In genomic region chr14:79295385-79295784, GRCh38 we compare ENCODE assay signal across 30 cellular contexts.
"Had no signal": no experiment of that assay in that cellular context is flagged by ENCODE, and none has a peak within 500 bp of the region (broad histone marks: within the 10 kb centered on the region; RNA-seq: fewer than 3 reads in every experiment).

No MANE protein-coding gene starts in this region.

- H3K9me3 ChIP-seq: ascending aorta had no signal

- H3K36me3 ChIP-seq: ascending aorta, cardiac muscle cell, WERI-Rb-1 had no signal

- H3K4me1 ChIP-seq: ascending aorta had no signal

- DNase-seq: activated CD4-positive, alpha-beta memory T cell treated with anti-CD3 and anti-CD28 coated beads, Interleukin-2, amount 10 ng/mL, durations not matched to agents 7 days and 5 days; activated CD4-positive, alpha-beta T cell treated with anti-CD3 and anti-CD28 coated beads for 1 hour; activated CD4-positive, alpha-beta T cell treated with anti-CD3 and anti-CD28 coated beads for 36 hours; activated CD4-positive, alpha-beta T cell treated with anti-CD3 and anti-CD28 coated beads for 48 hours; activated CD4-positive, alpha-beta T cell treated with anti-CD3 and anti-CD28 coated beads, Interleukin-2, amount 10 ng/mL, durations not matched to agents 7 days and 5 days; activated CD4-positive, alpha-beta T cell treated with anti-CD3 and anti-CD28 coated beads, Interleukin-2, amount 50 U/mL, for 48 hours; activated CD4-positive, CD25-positive, alpha-beta regulatory T cell; activated CD8-positive, alpha-beta memory T cell treated with anti-CD3 and anti-CD28 coated beads for 24 hours; activated CD8-positive, alpha-beta memory T cell treated with anti-CD3 and anti-CD28 coated beads, Interleukin-2, amount 10 ng/mL, durations not matched to agents 7 days and 5 days; activated CD8-positive, alpha-beta memory T cell treated with anti-CD3 and anti-CD28 coated beads, Interleukin-2, amount 50 U/mL, for 48 hours; activated CD8-positive, alpha-beta T cell treated with anti-CD3 and anti-CD28 coated beads, Interleukin-2, amount 10 ng/mL, durations not matched to agents 7 days and 5 days; activated effector memory CD4-positive, alpha-beta T cell treated with Interleukin-2 at 50 U/mL for 16 hours; activated gamma-delta T cell; activated naive CD4-positive, alpha-beta T cell treated with anti-CD3 and anti-CD28 coated beads, Interleukin-2, amount 10 ng/mL, durations not matched to agents 7 days and 5 days; activated naive CD4-positive, alpha-beta T cell treated with Interleukin-2 at 50 U/mL for 16 hours; activated naive CD8-positive, alpha-beta T cell treated with anti-CD3 and anti-CD28 coated beads, Interleukin-2, amount 10 ng/mL, durations not matched to agents 7 days and 5 days; activated naive CD8-positive, alpha-beta T cell treated with anti-CD3 and anti-CD28 coated beads, Interleukin-2, amount 50 U/mL, for 24 hours; activated T-cell treated with anti-CD3 and anti-CD28 coated beads, Interleukin-2, amount 50 U/mL, for 24 hours; activated T-cell treated with anti-CD3 and anti-CD28 coated beads, Interleukin-2, amount 50 U/mL, for 48 hours; amygdala; anterior cingulate cortex; caudate nucleus; T-helper 1 cell; T-helper 2 cell; T-helper 9 cell; WERI-Rb-1 had no signal

- H3K27ac ChIP-seq: ascending aorta, cardiac muscle cell, WERI-Rb-1 had no signal

- ATAC-seq: activated CD4-positive, alpha-beta T cell treated with anti-CD3 and anti-CD28 coated beads for 36 hours; activated CD4-positive, CD25-positive, alpha-beta regulatory T cell treated with anti-CD3 and anti-CD28 coated beads, Interleukin-2, amount 50 U/mL, for 24 hours; activated CD8-positive, alpha-beta memory T cell treated with anti-CD3 and anti-CD28 coated beads, Interleukin-2, amount 10 ng/mL, durations not matched to agents 7 days and 5 days; activated CD8-positive, alpha-beta T cell treated with anti-CD3 and anti-CD28 coated beads, Interleukin-2, amount 10 ng/mL, durations not matched to agents 7 days and 5 days; activated naive CD8-positive, alpha-beta T cell treated with anti-CD3 and anti-CD28 coated beads, Interleukin-2, amount 50 U/mL, for 24 hours; WTC11 had no signal

- H3K4me3 ChIP-seq: ascending aorta, cardiac muscle cell had no signal

- H3K27me3 ChIP-seq: ascending aorta had no signal
